In genomic region chr1:24927886-24928630, GRCh38 we compare ENCODE assay signal across 1 cellular context.
A peak's percentile ranks its signal among the peaks of the same experiment; 100 is the strongest.
TF ChIP-seq lines count a peak whose summit lies in the region.

No MANE protein-coding gene starts in this region.

TF ChIP-seq in GM23338, 12 proteins besides CTCF, POLR2A, EP300 and RAD21 (continued from another document):
- TF ChIP-seq JUNB (IDR thresholded peaks at IDR 0.05; ENCODE audit: unreplicated experiment) (no peak), EZH2 (IDR thresholded peaks at IDR 0.05; ENCODE audit: low read depth, unreplicated experiment) (peak; percentile 31)
